7 cellular contexts compared by ENCODE assay signal in the genomic region with DNA sequence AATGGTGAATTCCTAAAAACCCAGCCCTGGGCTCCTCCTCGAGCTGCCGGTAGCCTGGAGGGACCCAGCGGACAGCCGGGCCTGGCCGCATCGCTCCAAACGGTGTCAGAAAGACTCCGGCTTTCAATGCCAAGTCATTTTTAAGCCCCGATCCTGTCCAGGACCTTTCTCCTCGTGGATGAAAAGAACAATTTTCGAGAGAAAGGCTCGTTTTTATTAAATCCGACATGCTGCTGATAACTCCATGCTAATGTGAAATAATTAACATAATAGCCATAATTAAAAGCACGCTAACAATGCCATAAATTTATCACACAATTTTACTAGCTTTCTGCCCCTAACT. TPM values are rescaled to one million over a fixed set of nuclear protein-coding genes. Genes with fewer than 3 reads are reported as not detected.
DNase-seq lines count a peak whose midpoint lies in the region; ATAC-seq, FAIRE-seq and TF ChIP-seq lines count a peak whose summit lies in the region.

No MANE protein-coding gene starts in this region.

- DNase-seq in chondrocyte (ENCODE audit: low spot score) (no peak), osteocyte (ENCODE audit: extremely low spot score, unreplicated experiment) (no peak), H54 (ENCODE audit: insufficient read length, low spot score) (no peak), OCI-M2 (lab: John Stamatoyannopoulos, UW; ENCODE audit: unreplicated experiment) (no peak)

- peaks cover 5% of the 10 kb centered on the region for H3K9me3 Mint-ChIP-seq in chondrocyte (ENCODE audit: low read depth)
- H3K9me3 Mint-ChIP-seq in osteocyte (ENCODE audit: unreplicated experiment) = peaks cover 6% of the 10 kb centered on the region

- no peaks in the 10 kb centered on the region for H3K27me3 ChIP-seq in Loucy (ENCODE audit: insufficient read depth, low read length, poor library complexity, severe bottlenecking)

- H4K20me1 ChIP-seq in Loucy (ENCODE audit: insufficient read depth, low read length, poor library complexity, severe bottlenecking) = no peaks in the 10 kb centered on the region

- TF ChIP-seq CTCF in Loucy (conservative IDR thresholded peaks at IDR 0.05; ENCODE audit: low read length) (no peak), chondrocyte (IDR thresholded peaks at IDR 0.05) (no peak), osteocyte (IDR thresholded peaks at IDR 0.05) (no peak)

- H3K9ac ChIP-seq in ES-I3 (ENCODE audit: low read depth, low read length) = peak overlapping the region; percentile 67
- peak overlapping the region; percentile 80 for H3K9ac ChIP-seq in Loucy (ENCODE audit: low read depth, low read length, poor library complexity, severe bottlenecking)

- ATAC-seq in HG03095 (IDR thresholded peaks at IDR 0.05; ENCODE audit: unreplicated experiment) = no peak

- no peaks in the 10 kb centered on the region for H3K79me2 ChIP-seq in Loucy (ENCODE audit: insufficient read depth, low read length)

- H3K9me3 ChIP-seq in ES-I3 (ENCODE audit: control insufficient read depth, insufficient read depth, low read length) (no peaks in the 10 kb centered on the region), Loucy (ENCODE audit: insufficient read depth, low read depth, low read length) (no peaks in the 10 kb centered on the region)

- peaks cover 9% of the 10 kb centered on the region for H3K4me1 ChIP-seq in ES-I3 (ENCODE audit: insufficient read depth, low read length)
- H3K4me1 ChIP-seq in Loucy (ENCODE audit: insufficient read depth, low read length, poor library complexity, severe bottlenecking) = peaks cover 7% of the 10 kb centered on the region

- TF ChIP-seq POLR2A in H54 (IDR thresholded peaks at IDR 0.05; ENCODE audit: low read depth, low read length) = no peak

- peak overlapping the region; percentile 91 for H3K4me2 ChIP-seq in Loucy (ENCODE audit: low read depth, low read length, poor library complexity, severe bottlenecking)

- FAIRE-seq in H54 (lab: Jason Lieb, UNC) = no peak

- H3K27me3 Mint-ChIP-seq in chondrocyte (ENCODE audit: low read depth) (peaks cover 75% of the 10 kb centered on the region), osteocyte (ENCODE audit: unreplicated experiment) (peaks cover 78% of the 10 kb centered on the region)

- H3K27ac Mint-ChIP-seq in chondrocyte (ENCODE audit: unreplicated experiment) (no peak overlapping the region), osteocyte (ENCODE audit: unreplicated experiment) (no peak overlapping the region)

- no peaks in the 10 kb centered on the region for H3F3A ChIP-seq in Loucy (ENCODE audit: low read depth)

- H3K4me1 Mint-ChIP-seq in chondrocyte (ENCODE audit: low read depth) (peaks cover 21% of the 10 kb centered on the region), osteocyte (ENCODE audit: unreplicated experiment) (peaks cover 13% of the 10 kb centered on the region)

- H3K4me3 Mint-ChIP-seq in chondrocyte (ENCODE audit: unreplicated experiment) = peak overlapping the region; percentile 53
- peak overlapping the region; percentile 67 for H3K4me3 Mint-ChIP-seq in osteocyte (ENCODE audit: unreplicated experiment)

- peak overlapping the region; percentile 84 for H3K4me3 ChIP-seq in Loucy (ENCODE audit: low read length, poor library complexity, severe bottlenecking)

- H3K36me3 ChIP-seq in ES-I3 (ENCODE audit: insufficient read depth, low read length) (no peaks in the 10 kb centered on the region), Loucy (ENCODE audit: insufficient read depth, low read length) (no peaks in the 10 kb centered on the region)

- H3K36me3 Mint-ChIP-seq in chondrocyte (ENCODE audit: low read depth) = peaks cover 11% of the 10 kb centered on the region
- peaks cover 10% of the 10 kb centered on the region for H3K36me3 Mint-ChIP-seq in osteocyte (ENCODE audit: unreplicated experiment)

- H3K9me2 ChIP-seq in Loucy (replicated peaks; ENCODE audit: low read depth, low read length) = no peaks in the 10 kb centered on the region

- peak overlapping the region; percentile 100 for H2AFZ ChIP-seq in Loucy (ENCODE audit: low read length)

RNA-seq across cellular contexts. Expression of gene FOXD3, which starts 4.6 kb away (rescaled TPM):
- total RNA-seq in chondrocyte (not detected in 3 replicates), osteocyte (not detected in 2 replicates)

RNA-seq across cellular contexts. Expression of gene ALG6, which starts 49.6 kb away (rescaled TPM):
- total RNA-seq in chondrocyte = 7.5 to 11.6 TPM (median 8.5 TPM) in 3 replicates
- total RNA-seq in osteocyte = 10.9 and 13.6 TPM in 2 replicates
